In genomic region chr5:56508249-56508648, GRCh38 we compare ENCODE assay signal across 1 cellular context.
TF ChIP-seq lines count a peak whose summit lies in the region.

No MANE protein-coding gene starts in this region.

TF ChIP-seq in H1, 55 proteins besides CTCF, POLR2A, EP300 and RAD21:
- TF ChIP-seq CHD7 (IDR thresholded peaks at IDR 0.05; ENCODE audit: insufficient replicate concordance, low read length) = no peak
- TF ChIP-seq, protein P1, sequence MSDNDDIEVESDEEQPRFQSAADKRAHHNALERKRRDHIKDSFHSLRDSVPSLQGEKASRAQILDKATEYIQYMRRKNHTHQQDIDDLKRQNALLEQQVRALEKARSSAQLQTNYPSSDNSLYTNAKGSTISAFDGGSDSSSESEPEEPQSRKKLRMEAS (IDR thresholded peaks at IDR 0.05) = no peak
- TF ChIP-seq KDM5A (IDR thresholded peaks at IDR 0.05; ENCODE audit: low read length) = no peak
- no peak for TF ChIP-seq ASH2L (IDR thresholded peaks at IDR 0.05; ENCODE audit: low read length)
- TF ChIP-seq NANOG (IDR thresholded peaks at IDR 0.05; ENCODE audit: insufficient read depth, low read depth, low read length, poor library complexity, severe bottlenecking) = no peak
- TF ChIP-seq HDAC2 (IDR thresholded peaks at IDR 0.05; ENCODE audit: borderline replicate concordance in 1 of 2, low read depth in 2 of 2, low read length in 2 of 2) = no peak
- TF ChIP-seq RBBP5 (IDR thresholded peaks at IDR 0.05; ENCODE audit: borderline replicate concordance, low read depth, low read length) = no peak
- no peak for TF ChIP-seq CEBPB (IDR thresholded peaks at IDR 0.05; ENCODE audit: low read depth, low read length)
- TF ChIP-seq RFX5 (IDR thresholded peaks at IDR 0.05; ENCODE audit: borderline replicate concordance, low read depth, low read length) = no peak
- no peak for TF ChIP-seq SIN3A (conservative IDR thresholded peaks at IDR 0.05 in 1 of 2, IDR thresholded peaks at IDR 0.05 in 1 of 2; ENCODE audit: low read depth in 1 of 2, low read length in 2 of 2)
- no peak for TF ChIP-seq SIX5 (IDR thresholded peaks at IDR 0.05; ENCODE audit: low read depth, low read length)
- no peak for TF ChIP-seq EZH2 (IDR thresholded peaks at IDR 0.05; ENCODE audit: low read depth, low read length, severe bottlenecking)
- no peak for TF ChIP-seq HDAC6 (IDR thresholded peaks at IDR 0.05; ENCODE audit: low read depth, low read length)
- no peak for TF ChIP-seq GABPA (IDR thresholded peaks at IDR 0.05; ENCODE audit: borderline replicate concordance, insufficient read depth, low read length)
- no peak for TF ChIP-seq TBP (IDR thresholded peaks at IDR 0.05; ENCODE audit: low read depth, low read length)
- TF ChIP-seq, protein P2, sequence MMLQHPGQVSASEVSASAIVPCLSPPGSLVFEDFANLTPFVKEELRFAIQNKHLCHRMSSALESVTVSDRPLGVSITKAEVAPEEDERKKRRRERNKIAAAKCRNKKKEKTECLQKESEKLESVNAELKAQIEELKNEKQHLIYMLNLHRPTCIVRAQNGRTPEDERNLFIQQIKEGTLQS (IDR thresholded peaks at IDR 0.05; ENCODE audit: insufficient read depth, low read depth, low read length) = no peak
- TF ChIP-seq CTBP2 (IDR thresholded peaks at IDR 0.05; ENCODE audit: borderline replicate concordance, insufficient read depth, insufficient read length, low read length) = no peak
- TF ChIP-seq SAP30 (IDR thresholded peaks at IDR 0.05; ENCODE audit: insufficient read depth, insufficient replicate concordance, low read length) = no peak
- no peak for TF ChIP-seq PHF8 (conservative IDR thresholded peaks at IDR 0.05; ENCODE audit: low read depth, low read length)
- TF ChIP-seq TAF7 (optimal IDR thresholded peaks at IDR 0.05; ENCODE audit: borderline replicate concordance, low read depth, low read length) = no peak
TF ChIP-seq in H1: peak in this region for 0.
